Comparison of ENCODE assay signal across 14 cellular contexts in genomic region chr6:34556031-34556471, GRCh38. TPM values are rescaled to one million over a fixed set of nuclear protein-coding genes. Genes with fewer than 3 reads are reported as not detected.
DNase-seq lines count a peak whose midpoint lies in the region; ATAC-seq and TF ChIP-seq lines count a peak whose summit lies in the region.
"Had no signal": no experiment of that assay in that cellular context is flagged by ENCODE, and none has a peak within 500 bp of the region (broad histone marks: within the 10 kb centered on the region; RNA-seq: fewer than 3 reads in every experiment).

Gene SPDEF (minus strand): TSS chr6:34556329. CDS start chr6:34544455, 11,874 bp downstream.

- no peak for ATAC-seq in CD4-positive, CD25-positive, alpha-beta regulatory T cell (ENCODE audit: low read depth in 2 of 2)
- ATAC-seq: heart left ventricle had no signal

- no peak within 1 kb of the TSS for H3K27ac ChIP-seq in CD4-positive, CD25-positive, alpha-beta regulatory T cell (ENCODE audit: insufficient read depth, low read length, poor library complexity, severe bottlenecking)
- H3K27ac ChIP-seq in epithelial cell of prostate (peak within 1 kb of the TSS; percentile 68), osteoblast (ENCODE audit: low read depth, low read length) (no peak within 1 kb of the TSS), trophoblast cell (ENCODE audit: low read depth, low read length) (no peak within 1 kb of the TSS)
- H3K27ac ChIP-seq: heart left ventricle, tibial artery had no signal

- H3K27me3 ChIP-seq in CD4-positive, CD25-positive, alpha-beta regulatory T cell (ENCODE audit: control insufficient read depth, insufficient read depth, low read length), result no peaks in the 10 kb centered on the region
- H3K27me3 ChIP-seq in osteoblast (ENCODE audit: insufficient read depth, low read length) (no peaks in the 10 kb centered on the region), trophoblast cell (ENCODE audit: insufficient read depth, low read length) (no peaks in the 10 kb centered on the region)
- H3K27me3 ChIP-seq: BE2C, heart left ventricle, tibial artery had no signal

- no peaks in the 10 kb centered on the region for H3K36me3 ChIP-seq in CD4-positive, CD25-positive, alpha-beta regulatory T cell (ENCODE audit: control insufficient read depth, insufficient read depth, low read length)
- H3K36me3 ChIP-seq in osteoblast (ENCODE audit: insufficient read depth, low read length) (no peaks in the 10 kb centered on the region), trophoblast cell (ENCODE audit: control insufficient read depth in 1 of 2, insufficient read depth in 2 of 2, low read length in 2 of 2) (no peaks in the 10 kb centered on the region)
- H3K36me3 ChIP-seq: BE2C, heart left ventricle, tibial artery had no signal

- H2BK12ac ChIP-seq in trophoblast cell (ENCODE audit: low read length), result no peak within 1 kb of the TSS

- no peak within 1 kb of the TSS for H2AFZ ChIP-seq in osteoblast (ENCODE audit: low read length)
- no peak within 1 kb of the TSS for H2AFZ ChIP-seq in trophoblast cell (ENCODE audit: insufficient read depth, low read length, poor library complexity)

- H3K9me3 ChIP-seq in CD4-positive, CD25-positive, alpha-beta regulatory T cell (ENCODE audit: control insufficient read depth in 2 of 2, low read length in 2 of 2), result peaks cover 0 to 2% of the 10 kb centered on the region in 2 experiments
- H3K9me3 ChIP-seq in osteoblast (ENCODE audit: low read depth, low read length), result peaks cover 2% of the 10 kb centered on the region
- H3K9me3 ChIP-seq in trophoblast cell (ENCODE audit: insufficient read depth, low read depth, low read length), result peaks cover 2% of the 10 kb centered on the region
- H3K9me3 ChIP-seq: BE2C had no signal

- H4K20me1 ChIP-seq in osteoblast (ENCODE audit: insufficient read depth, low read length), result no peaks in the 10 kb centered on the region

- H3K4ac ChIP-seq in trophoblast cell (ENCODE audit: low read depth, low read length), result no peak within 1 kb of the TSS

- peaks cover 0 to 6% (median 0%) of the 10 kb centered on the region in 7 donors for H3K9me3 Mint-ChIP-seq in CD4-positive, CD25-positive, alpha-beta regulatory T cell

- no peaks in the 10 kb centered on the region for H3K4me1 ChIP-seq in CD4-positive, CD25-positive, alpha-beta regulatory T cell (ENCODE audit: control insufficient read depth, insufficient read depth, low read length, poor library complexity, severe bottlenecking)
- H3K4me1 ChIP-seq in osteoblast (ENCODE audit: insufficient read depth, low read length), result no peaks in the 10 kb centered on the region
- no peaks in the 10 kb centered on the region for H3K4me1 ChIP-seq in trophoblast cell (ENCODE audit: control insufficient read depth in 1 of 2, insufficient read depth in 2 of 2, low read length in 2 of 2)
- H3K4me1 ChIP-seq: BE2C had no signal

- H2AK5ac ChIP-seq in trophoblast cell (ENCODE audit: low read length), result no peak within 1 kb of the TSS

- no peak within 1 kb of the TSS for H3K9ac ChIP-seq in trophoblast cell (ENCODE audit: low read length)

- H4K12ac ChIP-seq in trophoblast cell (ENCODE audit: low read depth, low read length), result no peak within 1 kb of the TSS

- no peak within 1 kb of the TSS for H3K18ac ChIP-seq in trophoblast cell (ENCODE audit: low read length)

- H3K27ac Mint-ChIP-seq in CD4-positive, CD25-positive, alpha-beta regulatory T cell, result peak within 1 kb of the TSS in 2 of 3 donors; percentile 33 to 75

- H3K36me3 Mint-ChIP-seq in CD4-positive, CD25-positive, alpha-beta regulatory T cell, result no peaks in the 10 kb centered on the region

- H2BK120ac ChIP-seq in trophoblast cell (ENCODE audit: insufficient read depth, low read length, poor library complexity), result no peak within 1 kb of the TSS

- H3K4me2 ChIP-seq in osteoblast (ENCODE audit: insufficient read depth, low read length) (no peak within 1 kb of the TSS), trophoblast cell (ENCODE audit: low read length) (no peak within 1 kb of the TSS)

- no peak within 1 kb of the TSS for H3K23ac ChIP-seq in trophoblast cell (ENCODE audit: low read length)

- no peak within 1 kb of the TSS for H4K8ac ChIP-seq in trophoblast cell (ENCODE audit: low read depth, low read length)

- WGBS in trophoblast cell (ENCODE audit: extremely low coverage, insufficient coverage, insufficient read length), result no CpG with 5 or more reads among the region's 6 CpGs

- H3K79me2 ChIP-seq in osteoblast (ENCODE audit: insufficient read depth, low read length), result no peaks in the 10 kb centered on the region
- no peaks in the 10 kb centered on the region for H3K79me2 ChIP-seq in trophoblast cell (ENCODE audit: control insufficient read depth, insufficient read depth, low read length, poor library complexity)

- H3K79me1 ChIP-seq in trophoblast cell (ENCODE audit: low read length), result no peaks in the 10 kb centered on the region

- H3K4me3 Mint-ChIP-seq in CD4-positive, CD25-positive, alpha-beta regulatory T cell, result no peak within 1 kb of the TSS
- H3K4me3 Mint-ChIP-seq: activated naive CD4-positive, alpha-beta T cell treated with anti-CD3 and anti-CD28 coated beads for 36 hours had no signal

- no peak within 1 kb of the TSS for H4K91ac ChIP-seq in trophoblast cell (ENCODE audit: low read depth, low read length)

- H2BK5ac ChIP-seq in trophoblast cell (ENCODE audit: low read depth, low read length, poor library complexity), result no peak within 1 kb of the TSS

- H3K14ac ChIP-seq in trophoblast cell (ENCODE audit: low read length), result no peak within 1 kb of the TSS

- no peak within 1 kb of the TSS for H3K4me3 ChIP-seq in CD4-positive, CD25-positive, alpha-beta regulatory T cell (ENCODE audit: low read depth, low read length)
- no peak within 1 kb of the TSS for H3K4me3 ChIP-seq in osteoblast (ENCODE audit: insufficient read depth, low read length)
- no peak within 1 kb of the TSS for H3K4me3 ChIP-seq in trophoblast cell (ENCODE audit: low read depth, low read length)
- H3K4me3 ChIP-seq: heart left ventricle, tibial artery had no signal

- peaks cover 5% of the 10 kb centered on the region for H3K27me3 Mint-ChIP-seq in CD4-positive, CD25-positive, alpha-beta regulatory T cell

- DNase-seq in CD4-positive, CD25-positive, alpha-beta regulatory T cell, result no peak
- DNase-seq in NCI-H2029 treated with DMSO at 0.1 percent for 48 hours (lab: John Stamatoyannopoulos, UW), result peak; percentile 54
- DNase-seq in epithelial cell of prostate (ENCODE audit: low read depth, low spot score), result peak; percentile 22
- DNase-seq in osteoblast (ENCODE audit: insufficient read length, low spot score, missing footprints), result no peak
- no peak for DNase-seq in hypothalamus (lab: John Stamatoyannopoulos, UW)
- DNase-seq in trophoblast cell, result no peak
- no peak for DNase-seq in NCI-H748 treated with DMSO at 0.1 percent for 48 hours (lab: John Stamatoyannopoulos, UW)
- no peak for DNase-seq in amniotic stem cell (lab: John Stamatoyannopoulos, UW)
- DNase-seq: activated naive CD4-positive, alpha-beta T cell treated with anti-CD3 and anti-CD28 coated beads for 36 hours; BE2C; heart left ventricle; KG1; tibial artery had no signal

- peaks cover 0 to 4% (median 0%) of the 10 kb centered on the region in 4 donors for H3K4me1 Mint-ChIP-seq in CD4-positive, CD25-positive, alpha-beta regulatory T cell

- TF ChIP-seq CTCF in osteoblast (IDR thresholded peaks at IDR 0.05; ENCODE audit: extremely low read depth, low read depth, low read length), result peak; percentile 8

RNA-seq across cellular contexts. Expression of gene SPDEF, which starts in this region (rescaled TPM):
- total RNA-seq in CD4-positive, CD25-positive, alpha-beta regulatory T cell, result 0.35 TPM
- not detected for polyA plus RNA-seq in CD4-positive, CD25-positive, alpha-beta regulatory T cell
- total RNA-seq in osteoblast, result 0.29 TPM in 1 of 2 replicates, not detected in the other
- polyA plus RNA-seq in trophoblast cell (2013), result 0.18 and 0.30 TPM in 2 replicates
- total RNA-seq: lung microvascular endothelial cell had no signal

Comparison
In these comparisons a context has a peak if more than half of its experiments do, and no peak if none do; other contexts are left out.
1. DNase-seq: peak in NCI-H2029 treated with DMSO at 0.1 percent for 48 hours (single experiment) and epithelial cell of prostate (single experiment); none in CD4-positive, CD25-positive, alpha-beta regulatory T cell (0 of 3), osteoblast (single experiment), hypothalamus (0 of 51), trophoblast cell (0 of 2), NCI-H748 treated with DMSO at 0.1 percent for 48 hours (single experiment) and amniotic stem cell (single experiment).